ENCODE assay signal across 19 cellular contexts in genomic region chr5:98104454-98105188, GRCh38.
DNase-seq lines count a peak whose midpoint lies in the region; FAIRE-seq and TF ChIP-seq lines count a peak whose summit lies in the region.
"Had no signal": no experiment of that assay in that cellular context is flagged by ENCODE, and none has a peak within 500 bp of the region (broad histone marks: within the 10 kb centered on the region; RNA-seq: fewer than 3 reads in every experiment).

No MANE protein-coding gene starts in this region.

- no peaks in the 10 kb centered on the region for H3K27me3 ChIP-seq in BLaER1 treated with 17β-estradiol and CSF1 and Interleukin-3, amounts not matched to agents 10 nM and 100 nM
- H3K27me3 ChIP-seq in brain microvascular endothelial cell (replicated peaks): no peaks in the 10 kb centered on the region
- no peaks in the 10 kb centered on the region for H3K27me3 ChIP-seq in mesenchymal stem cell (ENCODE audit: control insufficient read depth in 1 of 2, insufficient read depth in 1 of 2, low read length in 2 of 2)
- H3K27me3 ChIP-seq: BE2C had no signal

- H3K4me3 ChIP-seq in BLaER1 treated with 17β-estradiol and CSF1 and Interleukin-3, amounts not matched to agents 10 nM and 100 nM: peak overlapping the region in 1 of 10 experiments; percentile 22; a peak in 1 of 20 replicates
- H3K4me3 ChIP-seq in brain microvascular endothelial cell (ENCODE audit: low read depth, low read length): no peak overlapping the region
- no peak overlapping the region for H3K4me3 ChIP-seq in mesenchymal stem cell (ENCODE audit: insufficient read depth in 1 of 2, low read depth in 1 of 2, low read length in 2 of 2)
- H3K4me3 ChIP-seq: GM23248 had no signal

- no peak overlapping the region for H3K14ac ChIP-seq in mesenchymal stem cell (ENCODE audit: low read length in 2 of 2)

- no peak overlapping the region for H3K27ac Mint-ChIP-seq in CD14-positive monocyte
- H3K27ac Mint-ChIP-seq in activated T-cell treated with anti-CD3 and anti-CD28 coated beads, Interleukin-2, amount 50 U/mL, for 24 hours: no peak overlapping the region

- H3K36me3 ChIP-seq in BLaER1 treated with 17β-estradiol and CSF1 and Interleukin-3, amounts not matched to agents 10 nM and 100 nM: no peaks in the 10 kb centered on the region
- no peaks in the 10 kb centered on the region for H3K36me3 ChIP-seq in brain microvascular endothelial cell (replicated peaks)
- H3K36me3 ChIP-seq in mesenchymal stem cell (ENCODE audit: control insufficient read depth in 1 of 2, insufficient read depth in 2 of 2, low read depth in 1 of 2, low read length in 2 of 2): no peaks in the 10 kb centered on the region
- H3K36me3 ChIP-seq: BE2C had no signal

- no peak overlapping the region for H3K4ac ChIP-seq in mesenchymal stem cell (ENCODE audit: low read depth in 1 of 2, low read length in 2 of 2)

- H3K9me3 ChIP-seq in BLaER1 treated with 17β-estradiol and CSF1 and Interleukin-3, amounts not matched to agents 10 nM and 100 nM (replicated peaks in 1 of 11): no peaks in the 10 kb centered on the region; a peak in 1 of 22 replicates
- no peaks in the 10 kb centered on the region for H3K9me3 ChIP-seq in mesenchymal stem cell (ENCODE audit: control insufficient read depth, low read length)
- H3K9me3 ChIP-seq: BE2C had no signal

- no peaks in the 10 kb centered on the region for H3K36me3 Mint-ChIP-seq in CD14-positive monocyte
- H3K36me3 Mint-ChIP-seq in activated T-cell treated with anti-CD3 and anti-CD28 coated beads, Interleukin-2, amount 50 U/mL, for 24 hours (ENCODE audit: low read depth): no peaks in the 10 kb centered on the region

- no peak overlapping the region for H4K8ac ChIP-seq in mesenchymal stem cell (ENCODE audit: low read length)

- TF ChIP-seq CTCF in brain microvascular endothelial cell (IDR thresholded peaks at IDR 0.05; ENCODE audit: low read depth, low read length, missing control alignments) (no peak), CD14-positive monocyte (IDR thresholded peaks at IDR 0.05) (no peak)

- WGBS in mesenchymal stem cell: 36% methylated on average over 2 of the region's 3 CpGs

- peaks cover 45 to 59% (median 53%) of the 10 kb centered on the region in 10 experiments for H3K4me1 ChIP-seq in BLaER1 treated with 17β-estradiol and CSF1 and Interleukin-3, amounts not matched to agents 10 nM and 100 nM
- peaks cover 2% of the 10 kb centered on the region for H3K4me1 ChIP-seq in mesenchymal stem cell (ENCODE audit: control insufficient read depth, insufficient read depth, low read depth, low read length)
- H3K4me1 ChIP-seq: BE2C had no signal

- no peaks in the 10 kb centered on the region for H3K27me3 Mint-ChIP-seq in CD14-positive monocyte (ENCODE audit: low read depth in 3 of 3)
- peaks cover 2% of the 10 kb centered on the region for H3K27me3 Mint-ChIP-seq in activated T-cell treated with anti-CD3 and anti-CD28 coated beads, Interleukin-2, amount 50 U/mL, for 24 hours

- H3K4me1 Mint-ChIP-seq in CD14-positive monocyte: no peaks in the 10 kb centered on the region
- H3K4me1 Mint-ChIP-seq in activated T-cell treated with anti-CD3 and anti-CD28 coated beads, Interleukin-2, amount 50 U/mL, for 24 hours (ENCODE audit: low read depth): no peaks in the 10 kb centered on the region

- no peak overlapping the region for H2BK5ac ChIP-seq in mesenchymal stem cell (ENCODE audit: low read depth, low read length, poor library complexity, severe bottlenecking)

- H3K9ac ChIP-seq in BLaER1 treated with 17β-estradiol and CSF1 and Interleukin-3, amounts not matched to agents 10 nM and 100 nM: peak overlapping the region in 9 of 11 experiments; percentile 25 to 78 (median 64); a peak in 15 of 22 replicates
- H3K9ac ChIP-seq in mesenchymal stem cell (ENCODE audit: low read length): no peak overlapping the region
- H3K9ac ChIP-seq: GM23248 had no signal

- DNase-seq in NOMO-1 treated with DMSO at 0.1 percent for 48 hours (lab: John Stamatoyannopoulos, UW; ENCODE audit: unreplicated experiment) (peak; percentile 38), brain microvascular endothelial cell (no peak), mesenchymal stem cell (peak; percentile 10), CD14-positive monocyte (ENCODE audit: low spot score) (no peak), urothelium cell line (ENCODE audit: low spot score) (no peak), midbrain (lab: John Stamatoyannopoulos, UW) (no peak)
- DNase-seq in activated T-cell treated with anti-CD3 and anti-CD28 coated beads, Interleukin-2, amount 50 U/mL, for 24 hours: no peak
- DNase-seq: ACHN, BE2C, GF-D8, GM23248, HFFc6, KBM-7, NCI-H1105 treated with DMSO at 0.1 percent for 48 hours, NCI-H187 treated with DMSO at 0.1 percent for 48 hours, NCI-H2171, OCI-M1 had no signal

- H3K27ac ChIP-seq in BLaER1 treated with 17β-estradiol and CSF1 and Interleukin-3, amounts not matched to agents 10 nM and 100 nM: peak overlapping the region in 9 of 11 experiments; percentile 51 to 92 (median 79); a peak in 18 of 22 replicates
- peak overlapping the region; percentile 100 for H3K27ac ChIP-seq in brain microvascular endothelial cell
- no peak overlapping the region for H3K27ac ChIP-seq in mesenchymal stem cell (ENCODE audit: low read length, poor library complexity, severe bottlenecking)
- H3K27ac ChIP-seq: GM23248 had no signal

- peak overlapping the region in 1 of 2 experiments; percentile 3 for H3K18ac ChIP-seq in mesenchymal stem cell (ENCODE audit: low read depth in 1 of 2, low read length in 2 of 2)

- peaks cover 0 to 4% (median 0%) of the 10 kb centered on the region in 7 donors for H3K9me3 Mint-ChIP-seq in CD14-positive monocyte
- no peaks in the 10 kb centered on the region for H3K9me3 Mint-ChIP-seq in activated T-cell treated with anti-CD3 and anti-CD28 coated beads, Interleukin-2, amount 50 U/mL, for 24 hours

- no peak overlapping the region for H4K91ac ChIP-seq in mesenchymal stem cell (ENCODE audit: low read length)

- no peaks in the 10 kb centered on the region for H4K20me1 ChIP-seq in BLaER1 treated with 17β-estradiol and CSF1 and Interleukin-3, amounts not matched to agents 10 nM and 100 nM

- no peak overlapping the region for H2BK120ac ChIP-seq in mesenchymal stem cell (ENCODE audit: low read depth, low read length)

- in situ Hi-C loops in brain microvascular endothelial cell (cut with HindIII; ENCODE audit: low pct_ligation_motif_present, low sequenced_read_pairs): no loop called here

- no peak for FAIRE-seq in urothelium cell line (lab: Jason Lieb, UNC)
- FAIRE-seq: GM19239 had no signal

- no peaks in the 10 kb centered on the region for H3K79me1 ChIP-seq in mesenchymal stem cell (replicated peaks; ENCODE audit: low read length, poor library complexity, severe bottlenecking)

- intact Hi-C loops in CD14-positive monocyte (cut with micrococcal nuclease): no loop called here

- H3K4me3 Mint-ChIP-seq in CD14-positive monocyte: no peak overlapping the region
- no peak overlapping the region for H3K4me3 Mint-ChIP-seq in activated T-cell treated with anti-CD3 and anti-CD28 coated beads, Interleukin-2, amount 50 U/mL, for 24 hours
- H3K4me3 Mint-ChIP-seq: HFFc6 had no signal

- peak overlapping the region; percentile 62 to 92 (median 77) for H3K4me2 ChIP-seq in BLaER1 treated with 17β-estradiol and CSF1 and Interleukin-3, amounts not matched to agents 10 nM and 100 nM
- no peak overlapping the region for H3K4me2 ChIP-seq in mesenchymal stem cell (ENCODE audit: low read length, poor library complexity, severe bottlenecking)

- no peak overlapping the region for H2AFZ ChIP-seq in mesenchymal stem cell (ENCODE audit: low read depth, low read length)
- H2AFZ ChIP-seq: GM23248 had no signal

- H2BK12ac ChIP-seq in mesenchymal stem cell (ENCODE audit: low read length in 2 of 2): peak overlapping the region in 1 of 2 experiments; percentile 31

- no peak overlapping the region for H2AK5ac ChIP-seq in mesenchymal stem cell (ENCODE audit: low read length, severe bottlenecking)

- no peak overlapping the region for H3K23ac ChIP-seq in mesenchymal stem cell (ENCODE audit: low read length in 2 of 2)

- H2BK15ac ChIP-seq in mesenchymal stem cell (ENCODE audit: low read depth, poor library complexity, severe bottlenecking): no peak overlapping the region

Comparison
In these comparisons a context has a peak if more than half of its experiments do, and no peak if none do; other contexts are left out.
1. DNase-seq: peak in NOMO-1 treated with DMSO at 0.1 percent for 48 hours (single experiment) and mesenchymal stem cell (single experiment); none in brain microvascular endothelial cell (single experiment), CD14-positive monocyte (single experiment), urothelium cell line (single experiment), midbrain (single experiment) and activated T-cell treated with anti-CD3 and anti-CD28 coated beads, Interleukin-2, amount 50 U/mL, for 24 hours (single experiment).